ENCODE assay signal across 9 cellular contexts in the genomic region with DNA sequence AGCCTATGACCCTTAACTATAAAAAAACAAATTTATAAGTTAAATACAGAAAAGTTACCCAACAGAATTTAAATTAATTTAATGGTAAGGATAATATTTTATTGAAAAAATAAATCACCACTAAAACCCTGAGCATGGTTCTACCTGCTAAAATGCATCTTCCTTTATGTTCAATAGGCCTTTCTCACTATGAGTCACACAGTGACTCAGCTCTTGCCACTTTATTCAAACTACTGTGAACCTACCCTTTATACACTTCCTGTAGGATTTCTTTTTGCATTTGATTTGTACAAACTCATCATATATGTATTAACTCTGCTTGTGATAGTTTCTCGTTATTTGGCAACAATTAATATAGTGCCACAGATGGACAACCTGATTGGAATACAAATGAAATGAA. TPM values are rescaled to one million over a fixed set of nuclear protein-coding genes. Genes with fewer than 3 reads are reported as not detected.
DNase-seq lines count a peak whose midpoint lies in the region; ATAC-seq and TF ChIP-seq lines count a peak whose summit lies in the region.
"Had no signal": no experiment of that assay in that cellular context is flagged by ENCODE, and none has a peak within 500 bp of the region (broad histone marks: within the 10 kb centered on the region; RNA-seq: fewer than 3 reads in every experiment).

No MANE protein-coding gene starts in this region.

- intact Hi-C loops in activated B cell treated with CpG ODN at 0.5 μM for 24 hours (cut with micrococcal nuclease), result loop anchor here (1.0 to 2.0 kb wide), 5 partner anchors 14 to 135 kb away; a partner anchor contains a TSS

- POLR2A ChIA-PET in AG04449 (lab: Yijun Ruan, JAX), result no interaction called here
- POLR2A ChIA-PET in activated B cell treated with CpG ODN at 0.5 μM for 24 hours (lab: Charles Lee), result interaction anchor here (0.5 to 1.4 kb wide), 4 partner anchors 14 to 97 kb away, joined by 3 to 6 read pairs (median 4); a partner anchor contains a TSS

- H3K36me3 Mint-ChIP-seq in activated B cell treated with CpG ODN at 0.5 μM for 24 hours (ENCODE audit: low read depth) (no peaks in the 10 kb centered on the region), osteocyte (ENCODE audit: unreplicated experiment) (no peaks in the 10 kb centered on the region), endodermal cell (ENCODE audit: low read depth) (no peaks in the 10 kb centered on the region)
- H3K36me3 Mint-ChIP-seq: activated naive CD4-positive, alpha-beta T cell treated with anti-CD3 and anti-CD28 coated beads, Interleukin-2, amount 50 U/mL, for 24 hours had no signal

- H3K4me3 ChIP-seq in AG04449 (ENCODE audit: low read depth, low read length), result no peak overlapping the region
- H3K4me3 ChIP-seq in endodermal cell (ENCODE audit: low read length), result no peak overlapping the region

- ATAC-seq in GM19351 (IDR thresholded peaks at IDR 0.05; ENCODE audit: unreplicated experiment) (peak; percentile 100), HG03139 (IDR thresholded peaks at IDR 0.05; ENCODE audit: unreplicated experiment) (peak; percentile 100), activated B cell treated with CpG ODN at 0.5 μM for 24 hours (ENCODE audit: low read depth) (peak; percentile 97)

- no peaks in the 10 kb centered on the region for H3K4me1 ChIP-seq in endodermal cell (ENCODE audit: control insufficient read depth, insufficient read depth, low read length)

- H3K27me3 ChIP-seq in endodermal cell (ENCODE audit: control insufficient read depth, insufficient read depth, low read length, poor library complexity, severe bottlenecking), result no peaks in the 10 kb centered on the region

- H3K27me3 Mint-ChIP-seq in activated B cell treated with CpG ODN at 0.5 μM for 24 hours (no peaks in the 10 kb centered on the region), osteocyte (ENCODE audit: unreplicated experiment) (no peaks in the 10 kb centered on the region), endodermal cell (ENCODE audit: insufficient read depth) (no peaks in the 10 kb centered on the region)
- H3K27me3 Mint-ChIP-seq: activated naive CD4-positive, alpha-beta T cell treated with anti-CD3 and anti-CD28 coated beads, Interleukin-2, amount 50 U/mL, for 24 hours had no signal

- H3K9ac ChIP-seq in endodermal cell (ENCODE audit: extremely low read depth, low read length, poor library complexity, severe bottlenecking), result no peak overlapping the region

- DNase-seq in AG04449 (ENCODE audit: low read depth, low spot score) (peak; percentile 37), activated B cell treated with CpG ODN at 0.5 μM for 24 hours (no peak), osteocyte (ENCODE audit: extremely low spot score, unreplicated experiment) (no peak), endodermal cell (no peak), NCI-H2029 (lab: John Stamatoyannopoulos, UW) (no peak)
- DNase-seq in central memory CD4-positive, alpha-beta T cell, result no peak

- TF ChIP-seq CTCF in AG04449 (IDR thresholded peaks at IDR 0.05; ENCODE audit: insufficient read depth, low read length, missing control alignments) (no peak), activated B cell treated with CpG ODN at 0.5 μM for 24 hours (IDR thresholded peaks at IDR 0.05) (no peak), osteocyte (IDR thresholded peaks at IDR 0.05) (no peak), endodermal cell (conservative IDR thresholded peaks at IDR 0.05) (no peak)

- H3K36me3 ChIP-seq in endodermal cell (ENCODE audit: control insufficient read depth, insufficient read depth, low read length), result no peaks in the 10 kb centered on the region

- peaks cover 19% of the 10 kb centered on the region for H3K4me1 Mint-ChIP-seq in activated B cell treated with CpG ODN at 0.5 μM for 24 hours
- peaks cover 32% of the 10 kb centered on the region for H3K4me1 Mint-ChIP-seq in osteocyte (ENCODE audit: unreplicated experiment)
- H3K4me1 Mint-ChIP-seq in endodermal cell, result no peaks in the 10 kb centered on the region
- H3K4me1 Mint-ChIP-seq: activated naive CD4-positive, alpha-beta T cell treated with anti-CD3 and anti-CD28 coated beads, Interleukin-2, amount 50 U/mL, for 24 hours had no signal

- no peak overlapping the region for H3K27ac ChIP-seq in endodermal cell (ENCODE audit: low read depth, low read length)

- H3K9me3 Mint-ChIP-seq in activated B cell treated with CpG ODN at 0.5 μM for 24 hours, result peaks cover 2% of the 10 kb centered on the region
- peaks cover 12% of the 10 kb centered on the region for H3K9me3 Mint-ChIP-seq in osteocyte (ENCODE audit: unreplicated experiment)
- no peaks in the 10 kb centered on the region for H3K9me3 Mint-ChIP-seq in endodermal cell

- H3K4me3 Mint-ChIP-seq in activated B cell treated with CpG ODN at 0.5 μM for 24 hours (no peak overlapping the region), osteocyte (ENCODE audit: unreplicated experiment) (no peak overlapping the region), endodermal cell (no peak overlapping the region)
- H3K4me3 Mint-ChIP-seq: activated naive CD4-positive, alpha-beta T cell treated with anti-CD3 and anti-CD28 coated beads, Interleukin-2, amount 50 U/mL, for 24 hours had no signal

- WGBS in endodermal cell (ENCODE audit: insufficient coverage in 1 of 2, insufficient read length in 1 of 2), 2 experiments, result 100% methylated on average over 1 of the region's 1 CpG; no CpG with 5 or more reads in 1 of the 2 experiments

- no peaks in the 10 kb centered on the region for H3K9me3 ChIP-seq in endodermal cell (ENCODE audit: control insufficient read depth, low read length)

- CTCF ChIA-PET in AG04449 (lab: Yijun Ruan, JAX) (interaction anchor here (2.3 to 4.2 kb wide), 2 partner anchors 55 to 159 kb away, joined by 9 to 12 read pairs; a partner anchor contains a TSS), activated B cell treated with CpG ODN at 0.5 μM for 24 hours (lab: Charles Lee) (interaction anchor here (1.3 to 1.5 kb wide), 2 partner anchors 14 to 16 kb away, joined by 3 read pairs; no protein-coding TSS in a partner anchor)

- H3K27ac Mint-ChIP-seq in activated B cell treated with CpG ODN at 0.5 μM for 24 hours (peak overlapping the region; percentile 68), osteocyte (ENCODE audit: unreplicated experiment) (peak overlapping the region; percentile 73), endodermal cell (no peak overlapping the region)
- H3K27ac Mint-ChIP-seq: activated naive CD4-positive, alpha-beta T cell treated with anti-CD3 and anti-CD28 coated beads, Interleukin-2, amount 50 U/mL, for 24 hours had no signal

RNA-seq across cellular contexts. Expression of a gene that starts 55.0 kb away (rescaled TPM):
- 182 and 222 TPM in 2 replicates for total RNA-seq in activated B cell treated with CpG ODN at 0.5 μM for 24 hours
- total RNA-seq in osteocyte, result 8.9 and 11.3 TPM in 2 replicates
- total RNA-seq in endodermal cell, result 10 to 100 TPM; 16.5 to 17.3 TPM
- 6.2 TPM for polyA plus RNA-seq in endodermal cell (2013, experiment 1 of 2)
- 6.0 TPM for polyA plus RNA-seq in endodermal cell (2013, experiment 2 of 2)

RNA-seq across cellular contexts. Expression of a gene that starts 58.7 kb away (rescaled TPM):
- total RNA-seq in activated B cell treated with CpG ODN at 0.5 μM for 24 hours (2.2 and 2.6 TPM in 2 replicates), osteocyte (not detected in 2 replicates), endodermal cell (not detected)
- polyA plus RNA-seq in endodermal cell (2013, experiment 1 of 2), result not detected
- not detected for polyA plus RNA-seq in endodermal cell (2013, experiment 2 of 2)
